ENCODE assay signal across 12 cellular contexts in the genomic region with DNA sequence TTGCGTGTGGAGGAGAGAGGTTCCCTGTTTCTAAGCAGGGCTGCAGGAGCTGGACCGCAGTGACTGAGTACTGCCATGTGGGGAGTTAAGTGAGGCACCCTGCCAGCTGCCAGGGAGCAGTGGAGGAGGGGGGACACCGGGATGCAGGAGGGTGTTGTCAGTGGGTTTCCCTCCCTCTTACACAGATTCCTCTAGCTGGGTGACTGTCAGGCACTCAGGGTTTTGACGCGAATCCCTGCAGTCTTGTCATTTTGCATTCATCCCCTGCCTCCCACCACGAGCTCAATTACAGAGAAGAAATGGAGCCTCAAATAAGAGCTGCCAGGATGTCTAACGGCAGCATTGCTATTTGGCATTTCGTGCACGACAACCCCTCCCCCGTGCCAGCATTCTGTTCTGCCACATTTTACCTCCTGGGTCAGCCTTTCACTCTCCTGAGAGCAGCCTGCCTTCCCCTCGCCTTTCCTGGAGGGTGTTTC.
DNase-seq lines count a peak whose midpoint lies in the region; TF ChIP-seq lines count a peak whose summit lies in the region.
"Had no signal": no experiment of that assay in that cellular context is flagged by ENCODE, and none has a peak within 500 bp of the region (broad histone marks: within the 10 kb centered on the region; RNA-seq: fewer than 3 reads in every experiment).

No MANE protein-coding gene starts in this region.

- H3K4me2 ChIP-seq in Karpas-422 (ENCODE audit: low read depth, low read length, poor library complexity, severe bottlenecking) (no peak overlapping the region), hepatocyte (no peak overlapping the region)

- H3K9me3 Mint-ChIP-seq in activated naive CD8-positive, alpha-beta T cell treated with anti-CD3 and anti-CD28 coated beads for 36 hours, result no peaks in the 10 kb centered on the region

- H3K27ac ChIP-seq in Karpas-422 (ENCODE audit: low read length), result peak overlapping the region; percentile 95; the same call in 1 of the 2 replicates
- H3K27ac ChIP-seq in sigmoid colon, result no peak overlapping the region
- H3K27ac ChIP-seq in hepatocyte, result no peak overlapping the region

- H3K4me3 Mint-ChIP-seq in activated naive CD8-positive, alpha-beta T cell treated with anti-CD3 and anti-CD28 coated beads for 36 hours, result no peak overlapping the region

- peak; percentile 13 for DNase-seq in NCI-H1105 treated with DMSO at 0.1 percent for 48 hours (lab: John Stamatoyannopoulos, UW)
- no peak for DNase-seq in NCI-H1105 (lab: John Stamatoyannopoulos, UW)
- DNase-seq in Karpas-422, result no peak
- DNase-seq in activated naive CD8-positive, alpha-beta T cell treated with anti-CD3 and anti-CD28 coated beads for 36 hours, result no peak
- DNase-seq in myocyte (ENCODE audit: low read depth), result peak; percentile 28
- DNase-seq in SIG-M5 (lab: John Stamatoyannopoulos, UW), result no peak
- DNase-seq in sigmoid colon, result no peak
- DNase-seq in hepatocyte (ENCODE audit: low spot score), result no peak
- DNase-seq: activated T-cell treated with anti-CD3 and anti-CD28 coated beads, Interleukin-2, amount 50 U/mL, for 48 hours; DND-41; erythroblast; NCI-H146 had no signal

- H4K20me1 ChIP-seq in Karpas-422 (ENCODE audit: insufficient read depth, low read depth, low read length), result no peaks in the 10 kb centered on the region
- H4K20me1 ChIP-seq in hepatocyte (ENCODE audit: insufficient read depth, poor library complexity, severe bottlenecking), result no peaks in the 10 kb centered on the region

- H3K4me1 ChIP-seq in Karpas-422 (ENCODE audit: low read length) (peaks cover 62% of the 10 kb centered on the region), sigmoid colon (peaks cover 0 to 6% (median 0%) of the 10 kb centered on the region in 4 donors), hepatocyte (ENCODE audit: insufficient read depth) (peaks cover 6% of the 10 kb centered on the region)

- H3K27me3 ChIP-seq in Karpas-422 (ENCODE audit: low read length) (no peaks in the 10 kb centered on the region), sigmoid colon (no peaks in the 10 kb centered on the region), hepatocyte (no peaks in the 10 kb centered on the region)

- no peak for TF ChIP-seq POLR2A in sigmoid colon (IDR thresholded peaks at IDR 0.05)

- no peak overlapping the region for H3K9ac ChIP-seq in Karpas-422 (ENCODE audit: low read length)

- H3K36me3 ChIP-seq in Karpas-422 (ENCODE audit: insufficient read depth, low read length) (peaks cover 63% of the 10 kb centered on the region), sigmoid colon (peaks cover 0 to 23% (median 0%) of the 10 kb centered on the region in 4 donors), hepatocyte (replicated peaks; ENCODE audit: insufficient read depth, low read depth) (no peaks in the 10 kb centered on the region)

- H3K4me3 ChIP-seq in Karpas-422 (ENCODE audit: low read length) (no peak overlapping the region), sigmoid colon (no peak overlapping the region), hepatocyte (no peak overlapping the region)

- H3K9me3 ChIP-seq in Karpas-422 (ENCODE audit: low read length) (no peaks in the 10 kb centered on the region), sigmoid colon (no peaks in the 10 kb centered on the region), hepatocyte (ENCODE audit: low read depth) (no peaks in the 10 kb centered on the region)

- peaks cover 11% of the 10 kb centered on the region for H3K79me2 ChIP-seq in Karpas-422 (ENCODE audit: low read length)
- H3K79me2 ChIP-seq in hepatocyte, result no peaks in the 10 kb centered on the region

- peak overlapping the region; percentile 61 for H3K27ac Mint-ChIP-seq in activated naive CD8-positive, alpha-beta T cell treated with anti-CD3 and anti-CD28 coated beads for 36 hours

- TF ChIP-seq EP300 in sigmoid colon (IDR thresholded peaks at IDR 0.05), result no peak

- H3K27me3 Mint-ChIP-seq in activated naive CD8-positive, alpha-beta T cell treated with anti-CD3 and anti-CD28 coated beads for 36 hours, result no peaks in the 10 kb centered on the region

- H3K9me2 ChIP-seq in Karpas-422 (replicated peaks; ENCODE audit: insufficient read depth, low read length) (no peaks in the 10 kb centered on the region), hepatocyte (replicated peaks; ENCODE audit: insufficient read depth) (no peaks in the 10 kb centered on the region)

- WGBS in sigmoid colon, 2 donors, result 71 to 85% methylated on average over 11 of the region's 11 CpGs
- WGBS in hepatocyte (ENCODE audit: low lambda C conversion rate, missing lambda C conversion rate), result 75% methylated on average over 11 of the region's 11 CpGs

- H2AFZ ChIP-seq in Karpas-422 (ENCODE audit: low read length) (no peak overlapping the region), hepatocyte (no peak overlapping the region)

- peaks cover 40% of the 10 kb centered on the region for H3K36me3 Mint-ChIP-seq in activated naive CD8-positive, alpha-beta T cell treated with anti-CD3 and anti-CD28 coated beads for 36 hours

- TF ChIP-seq CTCF in sigmoid colon (IDR thresholded peaks at IDR 0.05), result no peak
- no peak for TF ChIP-seq CTCF in hepatocyte (IDR thresholded peaks at IDR 0.05; ENCODE audit: poor library complexity)

- intact Hi-C loops in sigmoid colon (cut with DNase I), result no loop called here

- H3K4me1 Mint-ChIP-seq in activated naive CD8-positive, alpha-beta T cell treated with anti-CD3 and anti-CD28 coated beads for 36 hours, result peaks cover 5% of the 10 kb centered on the region

Comparison
In these comparisons a context has a peak if more than half of its experiments do, and no peak if none do; other contexts are left out.
1. DNase-seq: peak in NCI-H1105 treated with DMSO at 0.1 percent for 48 hours (single experiment) and myocyte (single experiment); none in NCI-H1105 (single experiment), Karpas-422 (single experiment), activated naive CD8-positive, alpha-beta T cell treated with anti-CD3 and anti-CD28 coated beads for 36 hours (single experiment), SIG-M5 (single experiment), sigmoid colon (single experiment) and hepatocyte (single experiment).